1 cellular context compared by ENCODE assay signal in genomic region chr6:30725713-30726505, GRCh38.
TF ChIP-seq lines count a peak whose summit lies in the region.

No MANE protein-coding gene starts in this region.

TF ChIP-seq in K562, 482 proteins besides CTCF, POLR2A, EP300 and RAD21 (continued from another document and continues in another):
- TF ChIP-seq AFF1 (IDR thresholded peaks at IDR 0.05; ENCODE audit: low read depth in 1 of 2, partially characterized antibody in 2 of 2): no peak
- no peak for TF ChIP-seq HNRNPH1 (optimal IDR thresholded peaks at IDR 0.05; ENCODE audit: low read depth, low read length)
- TF ChIP-seq KLF10 (CRISPR knock-in tag; IDR thresholded peaks at IDR 0.05): peak; percentile 73; the same call in 1 of the 2 replicates
- no peak for TF ChIP-seq NCOA4 (IDR thresholded peaks at IDR 0.05; ENCODE audit: partially characterized antibody)
- TF ChIP-seq MBD2 (IDR thresholded peaks at IDR 0.05; ENCODE audit: borderline replicate concordance, low read depth): no peak; the same call in 1 of the 2 replicates
- no peak for TF ChIP-seq SIN3A (IDR thresholded peaks at IDR 0.05; ENCODE audit: borderline replicate concordance in 2 of 2, control insufficient read depth in 1 of 2, low read depth in 2 of 2, low read length in 2 of 2)
- TF ChIP-seq EHMT2 (IDR thresholded peaks at IDR 0.05): no peak
- TF ChIP-seq IFI16 (CRISPR knock-in tag; IDR thresholded peaks at IDR 0.05): no peak
- no peak for TF ChIP-seq BDP1 (IDR thresholded peaks at IDR 0.05; ENCODE audit: insufficient read depth, insufficient read length)
- TF ChIP-seq ZNF121 (CRISPR knock-in tag; conservative IDR thresholded peaks at IDR 0.05): no peak
- TF ChIP-seq RNF219 (CRISPR knock-in tag; IDR thresholded peaks at IDR 0.05): no peak
- TF ChIP-seq GATAD2A (IDR thresholded peaks at IDR 0.05): no peak
- no peak for TF ChIP-seq STAG1 (CRISPR knock-in tag; IDR thresholded peaks at IDR 0.05; ENCODE audit: borderline replicate concordance)
- TF ChIP-seq ZBTB9 (CRISPR knock-in tag; IDR thresholded peaks at IDR 0.05): peak; percentile 67
- TF ChIP-seq KLF16 (IDR thresholded peaks at IDR 0.05): no peak
- peak; percentile 57 for TF ChIP-seq KDM5B (IDR thresholded peaks at IDR 0.05; ENCODE audit: insufficient replicate concordance, low read depth, low read length)
- TF ChIP-seq ZSCAN32 (CRISPR knock-in tag; IDR thresholded peaks at IDR 0.05): 0 out of 2 replicates have a peak, but pooled peaks have one; percentile 24
- TF ChIP-seq YBX1 (IDR thresholded peaks at IDR 0.05): no peak
- no peak; the same call in 1 of the 2 replicates for TF ChIP-seq TCFL5 (CRISPR knock-in tag; conservative IDR thresholded peaks at IDR 0.05)
- no peak for TF ChIP-seq HMGXB4 (CRISPR knock-in tag; IDR thresholded peaks at IDR 0.05)
- peak; percentile 92 for TF ChIP-seq ZNF77 (CRISPR knock-in tag; IDR thresholded peaks at IDR 0.05)
- no peak for TF ChIP-seq HDGF (IDR thresholded peaks at IDR 0.05)
- TF ChIP-seq ZNF217 (CRISPR knock-in tag; IDR thresholded peaks at IDR 0.05): no peak
- 0 out of 2 replicates have a peak, but pooled peaks have one; percentile 13 for TF ChIP-seq BCL6 (CRISPR knock-in tag; IDR thresholded peaks at IDR 0.05)
- peak; percentile 77; the same call in 1 of the 2 replicates for TF ChIP-seq HMBOX1 (IDR thresholded peaks at IDR 0.05)
- 0 out of 2 replicates have a peak, but pooled peaks have one; percentile 10 for TF ChIP-seq ZBTB33 (CRISPR knock-in tag; IDR thresholded peaks at IDR 0.05)
- TF ChIP-seq TAF7 (tag; IDR thresholded peaks at IDR 0.05): no peak
- no peak for TF ChIP-seq SNAPC5 (CRISPR knock-in tag; IDR thresholded peaks at IDR 0.05)
- TF ChIP-seq ILF3 (IDR thresholded peaks at IDR 0.05; ENCODE audit: borderline replicate concordance): peak; percentile 92
- TF ChIP-seq STAT6 (CRISPR knock-in tag; IDR thresholded peaks at IDR 0.05): 0 out of 2 replicates have a peak, but pooled peaks have one; percentile 57
- no peak for TF ChIP-seq PTTG1 (tag; IDR thresholded peaks at IDR 0.05; ENCODE audit: low read depth)
- no peak for TF ChIP-seq GABPB1 (CRISPR knock-in tag; IDR thresholded peaks at IDR 0.05)
- no peak for TF ChIP-seq ZBTB43 (CRISPR knock-in tag; IDR thresholded peaks at IDR 0.05)
- TF ChIP-seq ZNF511 (CRISPR knock-in tag; IDR thresholded peaks at IDR 0.05): no peak
- TF ChIP-seq NRF1 (conservative IDR thresholded peaks at IDR 0.05 in 1 of 2, IDR thresholded peaks at IDR 0.05 in 1 of 2): no peak
- no peak for TF ChIP-seq SRSF3 (IDR thresholded peaks at IDR 0.05; ENCODE audit: insufficient read depth, low read length)
- 0 out of 2 replicates have a peak, but pooled peaks have one; percentile 50 for TF ChIP-seq ZBTB17 (CRISPR knock-in tag; IDR thresholded peaks at IDR 0.05)
- no peak for TF ChIP-seq RBM14 (IDR thresholded peaks at IDR 0.05; ENCODE audit: borderline replicate concordance, insufficient read depth, low read depth, low read length)
- TF ChIP-seq BCLAF1 (IDR thresholded peaks at IDR 0.05; ENCODE audit: borderline replicate concordance in 1 of 2, control insufficient read depth in 1 of 2, low read depth in 2 of 2, low read length in 1 of 2): peak in 1 of 2 experiments; percentile 66; a peak in 1 of 4 replicates
- no peak for TF ChIP-seq PYGO2 (tag; IDR thresholded peaks at IDR 0.05)
- TF ChIP-seq ZNF263 (CRISPR knock-in tag; IDR thresholded peaks at IDR 0.05; ENCODE audit: borderline replicate concordance): no peak
- TF ChIP-seq TCF7L2 (IDR thresholded peaks at IDR 0.05; ENCODE audit: low read depth, low read length): no peak
- 0 out of 2 replicates have a peak, but pooled peaks have one; percentile 21 for TF ChIP-seq ELF2 (CRISPR knock-in tag; IDR thresholded peaks at IDR 0.05)
